In genomic region chr19:2231621-2232221, GRCh38 we compare ENCODE assay signal across 1 cellular context.
A peak's percentile ranks its signal among the peaks of the same experiment; 100 is the strongest.
TF ChIP-seq lines count a peak whose summit lies in the region.

No MANE protein-coding gene starts in this region.

TF ChIP-seq in HepG2, 621 proteins besides CTCF, POLR2A, EP300 and RAD21 (continued from another document):
- TF ChIP-seq HNF1A (IDR thresholded peaks at IDR 0.05; ENCODE audit: low read depth), result no peak
- 0 out of 2 replicates have a peak, but pooled peaks have one; percentile 12 for TF ChIP-seq HNF1A (CRISPR knock-in tag; IDR thresholded peaks at IDR 0.05; ENCODE audit: borderline replicate concordance)
- TF ChIP-seq ZNF792 (CRISPR knock-in tag; IDR thresholded peaks at IDR 0.05), result no peak
- TF ChIP-seq HOXA3 (CRISPR knock-in tag; IDR thresholded peaks at IDR 0.05), result 0 out of 2 replicates have a peak, but pooled peaks have one; percentile 5
- TF ChIP-seq DNMT1 (CRISPR knock-in tag; IDR thresholded peaks at IDR 0.05), result 0 out of 2 replicates have a peak, but pooled peaks have one; percentile 34
- no peak for TF ChIP-seq MEF2D (CRISPR knock-in tag; IDR thresholded peaks at IDR 0.05)
- TF ChIP-seq HINFP (CRISPR knock-in tag; IDR thresholded peaks at IDR 0.05; ENCODE audit: low read depth), result no peak
- no peak for TF ChIP-seq IRF2 (CRISPR knock-in tag; IDR thresholded peaks at IDR 0.05)
- TF ChIP-seq ZBTB7A (CRISPR knock-in tag; IDR thresholded peaks at IDR 0.05), result 0 out of 2 replicates have a peak, but pooled peaks have one; percentile 12
- no peak for TF ChIP-seq ZNF574 (CRISPR knock-in tag; IDR thresholded peaks at IDR 0.05)
- no peak for TF ChIP-seq NCOA2 (CRISPR knock-in tag; IDR thresholded peaks at IDR 0.05)
- TF ChIP-seq ZNF468 (CRISPR knock-in tag; IDR thresholded peaks at IDR 0.05), result no peak
- TF ChIP-seq ZBTB38 (CRISPR knock-in tag; IDR thresholded peaks at IDR 0.05), result peak; percentile 68
- TF ChIP-seq CEBPG (CRISPR knock-in tag; IDR thresholded peaks at IDR 0.05), result no peak
- peak; percentile 73; the same call in 1 of the 2 replicates for TF ChIP-seq SSRP1 (CRISPR knock-in tag; IDR thresholded peaks at IDR 0.05)
- no peak for TF ChIP-seq ZNF780A (CRISPR knock-in tag; IDR thresholded peaks at IDR 0.05)
- TF ChIP-seq POLR2G (IDR thresholded peaks at IDR 0.05; ENCODE audit: low read depth, low read length), result peak; percentile 69
- peak; percentile 96 for TF ChIP-seq AGO2 (optimal IDR thresholded peaks at IDR 0.05; ENCODE audit: low read depth, low read length)
- TF ChIP-seq ATF2 (CRISPR knock-in tag; IDR thresholded peaks at IDR 0.05), result no peak
- TF ChIP-seq ZNF451 (CRISPR knock-in tag; IDR thresholded peaks at IDR 0.05), result no peak
